ENCODE assay signal across 24 cellular contexts in genomic region chr15:36964626-36965025, GRCh38.
"Had no signal": no experiment of that assay in that cellular context is flagged by ENCODE, and none has a peak within 500 bp of the region (broad histone marks: within the 10 kb centered on the region; RNA-seq: fewer than 3 reads in every experiment).

No MANE protein-coding gene starts in this region.

- DNase-seq: nephron progenitor cell; nucleus accumbens; pancreas; right cardiac atrium; right lobe of liver; sigmoid colon; small intestine; stimulated activated CD4-positive, alpha-beta T cell treated with anti-CD3 and anti-CD28 coated beads, Interleukin-15, amount 100 ng/mL, for 24 hours; stimulated activated CD4-positive, alpha-beta T cell treated with anti-CD3 and anti-CD28 coated beads, Interleukin-2, amount 100 ng/mL, for 24 hours; stimulated activated CD4-positive, alpha-beta T cell treated with anti-CD3 and anti-CD28 coated beads, Interleukin-2, amount 100 ng/mL, for 48 hours; stimulated activated CD4-positive, alpha-beta T cell treated with anti-CD3 and anti-CD28 coated beads, Interleukin-4, amount 100 ng/mL, for 24 hours; stimulated activated naive B cell treated with anti-CD40 and anti-IgM and Interleukin-4, amounts not matched to agents 10 μg/mL and 1 μg/mL and 100 μg/mL, for 72 hours; stimulated activated naive CD4-positive, alpha-beta T cell treated with Interleukin-2 at 50 U/mL for 16 hours; stomach; thyroid gland; trophoblast cell; upper lobe of left lung had no signal

- H3K4me3 ChIP-seq: pancreas, prostate gland, right lobe of liver, sigmoid colon, stomach, thoracic aorta, thyroid gland, tibial nerve, upper lobe of left lung, vagina had no signal

- H3K27me3 ChIP-seq: neutrophil, pancreas, right lobe of liver, sigmoid colon, stomach, thyroid gland, tibial nerve, upper lobe of left lung, vagina had no signal

- H3K4me1 ChIP-seq: prostate gland, thyroid gland, tibial nerve, vagina had no signal

- ATAC-seq: natural killer cell treated with Interleukin-12 subunit alpha and Interleukin-12 subunit beta and Interleukin-15 and Interleukin-18, amount 100 ng/mL, for 72 hours; pancreas; right cardiac atrium; right lobe of liver; stimulated activated effector memory CD8-positive, alpha-beta T cell treated with anti-CD3 and anti-CD28 coated beads, Interleukin-12 subunit alpha, Interleukin-12 subunit beta, amount 100 ng/mL, for 72 hours; stimulated activated naive B cell treated with anti-CD40 and anti-IgM and Interleukin-4, amounts not matched to agents 10 μg/mL and 1 μg/mL and 100 μg/mL, for 72 hours had no signal

- H3K36me3 ChIP-seq: neutrophil, pancreas, prostate gland, right lobe of liver, stomach, thoracic aorta, thyroid gland, tibial nerve, upper lobe of left lung had no signal

- H3K27ac ChIP-seq: neutrophil, pancreas, prostate gland, right lobe of liver, sigmoid colon, stomach, thoracic aorta, thyroid gland, tibial nerve, upper lobe of left lung, vagina had no signal

- H3K9me3 ChIP-seq: neutrophil, pancreas, prostate gland, right lobe of liver, sigmoid colon, stomach, thoracic aorta, thyroid gland, tibial nerve, upper lobe of left lung, vagina had no signal
